In genomic region chr4:40564815-40565505, GRCh38 we compare ENCODE assay signal across 13 cellular contexts.
DNase-seq lines count a peak whose midpoint lies in the region; ATAC-seq and TF ChIP-seq lines count a peak whose summit lies in the region.
"Had no signal": no experiment of that assay in that cellular context is flagged by ENCODE, and none has a peak within 500 bp of the region (broad histone marks: within the 10 kb centered on the region; RNA-seq: fewer than 3 reads in every experiment).

No MANE protein-coding gene starts in this region.

- H3K9me3 ChIP-seq in A673 (ENCODE audit: low read depth, low read length, poor library complexity, severe bottlenecking) (no peaks in the 10 kb centered on the region), right lobe of liver (no peaks in the 10 kb centered on the region), HAP-1 (no peaks in the 10 kb centered on the region)
- H3K9me3 ChIP-seq: right atrium auricular region, thoracic aorta had no signal

- POLR2A ChIA-PET in A673 (lab: Charles Lee; ENCODE audit: low non-redundant PET) = interaction anchor here (0.6 kb wide), 1 partner anchor 74 kb away, joined by 3 read pairs; no protein-coding TSS in a partner anchor

- intact Hi-C loops in A673 (cut with micrococcal nuclease; ENCODE audit: unreplicated experiment) (no loop called here), right lobe of liver (cut with DNase I) (no loop called here)

- TF ChIP-seq CTCF in A673 (conservative IDR thresholded peaks at IDR 0.05; ENCODE audit: low read depth, low read length) (no peak), right lobe of liver (IDR thresholded peaks at IDR 0.05) (no peak)

- DNase-seq in A673 (ENCODE audit: low spot score) (peak; percentile 7), RPMI7951 (ENCODE audit: low read depth) (peak; percentile 52), right lobe of liver (no peak), SIG-M5 treated with dmso at 0.1 percent for 504 hours (lab: John Stamatoyannopoulos, UW; ENCODE audit: unreplicated experiment) (no peak), CD1c-positive myeloid dendritic cell (ENCODE audit: extremely low spot score) (no peak), HAP-1 (ENCODE audit: low spot score in 2 of 2) (no peak)
- DNase-seq: activated B cell treated with CpG ODN at 0.5 μM for 24 hours; activated T-cell treated with anti-CD3 and anti-CD28 coated beads, Interleukin-2, amount 50 U/mL, for 48 hours; SHP77 treated with DMSO at 0.1 percent for 48 hours had no signal

- no peak overlapping the region for H3K4me3 ChIP-seq in A673 (ENCODE audit: low read depth, low read length, poor library complexity, severe bottlenecking)
- H3K4me3 ChIP-seq in right lobe of liver = no peak overlapping the region
- no peak overlapping the region for H3K4me3 ChIP-seq in HAP-1
- H3K4me3 ChIP-seq: right atrium auricular region, thoracic aorta had no signal

- ATAC-seq in HG03354 (IDR thresholded peaks at IDR 0.05; ENCODE audit: poor library complexity, severe bottlenecking, unreplicated experiment) (peak; percentile 39), right lobe of liver (peak in 2 of 4 donors; percentile 6 to 25), HG03432 (IDR thresholded peaks at IDR 0.05; ENCODE audit: unreplicated experiment) (no peak)

- in situ Hi-C loops in HAP-1 (cut with MboI; ENCODE audit: low sequenced_read_pairs) = no loop called here

- no peaks in the 10 kb centered on the region for H3K27me3 ChIP-seq in A673 (replicated peaks; ENCODE audit: insufficient read depth, low read depth, low read length, poor library complexity)
- H3K27me3 ChIP-seq in right lobe of liver = no peaks in the 10 kb centered on the region
- H3K27me3 ChIP-seq in HAP-1 (ENCODE audit: low read depth) = no peaks in the 10 kb centered on the region
- H3K27me3 ChIP-seq: right atrium auricular region had no signal

- CTCF ChIA-PET in A673 (lab: Charles Lee) = no interaction called here

- no peak for TF ChIP-seq POLR2A in right lobe of liver (IDR thresholded peaks at IDR 0.05)

- H3K36me3 ChIP-seq in A673 (ENCODE audit: insufficient read depth, low read length, poor library complexity, severe bottlenecking) (no peaks in the 10 kb centered on the region), right lobe of liver (no peaks in the 10 kb centered on the region), HAP-1 (replicated peaks) (no peaks in the 10 kb centered on the region)
- H3K36me3 ChIP-seq: right atrium auricular region, thoracic aorta had no signal

- 70% methylated on average over 3 of the region's 5 CpGs for WGBS in right lobe of liver (ENCODE audit: insufficient coverage, low coverage, low lambda C conversion rate, missing lambda C conversion rate)

- BruUV-seq in A673 (replicated peaks; lab: Mats Ljungman, UMichigan) = no TSS peak

- no peaks in the 10 kb centered on the region for H3K4me1 ChIP-seq in A673 (ENCODE audit: insufficient read depth, low read length, poor library complexity, severe bottlenecking)
- peaks cover 0 to 60% (median 12%) of the 10 kb centered on the region in 4 donors for H3K4me1 ChIP-seq in right lobe of liver
- H3K4me1 ChIP-seq in HAP-1 = no peaks in the 10 kb centered on the region
- H3K4me1 ChIP-seq: right atrium auricular region had no signal

- H3K27ac ChIP-seq in A673 (ENCODE audit: low read depth, low read length, poor library complexity, severe bottlenecking) (no peak overlapping the region), right lobe of liver (peak overlapping the region in 2 of 3 donors; percentile 30 to 54)
- H3K27ac ChIP-seq: right atrium auricular region, thoracic aorta had no signal

Comparison
In these comparisons a context has a peak if more than half of its experiments do, and no peak if none do; other contexts are left out.
1. DNase-seq: peak in A673 (single experiment) and RPMI7951 (single experiment); none in right lobe of liver (0 of 3), SIG-M5 treated with dmso at 0.1 percent for 504 hours (single experiment), CD1c-positive myeloid dendritic cell (single experiment) and HAP-1 (0 of 2).